ENCODE assay signal across 10 cellular contexts in the genomic region with DNA sequence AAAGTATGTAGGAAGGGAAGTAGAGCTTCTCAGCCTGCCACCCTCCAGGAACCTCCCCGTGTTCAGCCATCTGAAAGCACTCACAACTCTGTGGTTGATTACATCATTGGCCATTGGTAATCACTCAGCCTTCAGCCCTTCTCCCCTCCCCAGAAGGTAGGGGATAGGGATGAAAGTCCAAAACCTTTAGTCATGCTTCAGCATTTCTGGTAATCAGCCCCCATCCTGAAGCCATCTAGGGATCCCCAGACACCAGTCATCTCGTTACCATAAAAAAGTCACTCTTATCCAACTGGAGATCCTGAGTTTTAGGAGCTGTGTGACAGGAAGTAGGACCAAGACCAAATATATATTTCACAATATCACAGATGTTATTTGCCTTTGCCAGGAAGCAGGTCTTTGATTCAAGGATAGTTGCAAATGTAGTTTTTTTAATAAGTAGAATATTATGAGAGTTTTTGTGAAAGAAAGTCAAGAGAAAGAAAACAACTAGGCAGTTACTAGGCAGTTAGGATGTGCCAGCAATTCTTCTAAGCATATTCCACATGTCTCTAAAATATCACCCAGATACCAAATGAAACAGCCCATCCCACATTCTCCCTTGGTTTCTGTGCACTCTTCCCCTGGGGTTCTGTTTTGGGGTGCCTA.
A peak's percentile ranks its signal among the peaks of the same experiment; 100 is the strongest.
DNase-seq lines count a peak whose midpoint lies in the region; TF ChIP-seq lines count a peak whose summit lies in the region.
"Had no signal": no experiment of that assay in that cellular context is flagged by ENCODE, and none has a peak within 500 bp of the region (broad histone marks: within the 10 kb centered on the region; RNA-seq: fewer than 3 reads in every experiment).

No MANE protein-coding gene starts in this region.

- DNase-seq in AG09309 (ENCODE audit: low read depth): peak; percentile 93
- peak; percentile 57 for DNase-seq in H4 (ENCODE audit: low spot score)
- peak; percentile 93 for DNase-seq in OCI-M1 (lab: John Stamatoyannopoulos, UW)
- peak; percentile 65 for DNase-seq in fibroblast of pulmonary artery (ENCODE audit: low read depth)
- no peak for DNase-seq in T-helper 1 cell
- no peak for DNase-seq in NCI-H1105 (lab: John Stamatoyannopoulos, UW)
- no peak for DNase-seq in NCI-H510A treated with DMSO at 0.1 percent for 48 hours (lab: John Stamatoyannopoulos, UW)
- no peak for DNase-seq in NCI-H748 treated with DMSO at 0.1 percent for 48 hours (lab: John Stamatoyannopoulos, UW)
- DNase-seq: activated T-cell treated with anti-CD3 and anti-CD28 coated beads, Interleukin-2, amount 50 U/mL, for 1 hour had no signal

- TF ChIP-seq CTCF in AG09309 (IDR thresholded peaks at IDR 0.05; ENCODE audit: control insufficient read depth, insufficient read depth, low read depth, low read length, missing control alignments): no peak
- no peak for TF ChIP-seq CTCF in fibroblast of pulmonary artery (IDR thresholded peaks at IDR 0.05; ENCODE audit: low read length, missing control alignments)

- H3K4me3 ChIP-seq in AG09309 (ENCODE audit: control insufficient read depth, low read depth, low read length) (no peak overlapping the region), fibroblast of pulmonary artery (replicated peaks; ENCODE audit: low read depth, low read length) (no peak overlapping the region)
- H3K4me3 ChIP-seq: BLaER1 had no signal

Comparison
In these comparisons a context has a peak if more than half of its experiments do, and no peak if none do; other contexts are left out.
1. DNase-seq: peak in AG09309 (single experiment), H4 (single experiment), OCI-M1 (single experiment) and fibroblast of pulmonary artery (single experiment); none in T-helper 1 cell (0 of 5), NCI-H1105 (single experiment), NCI-H510A treated with DMSO at 0.1 percent for 48 hours (single experiment) and NCI-H748 treated with DMSO at 0.1 percent for 48 hours (single experiment).